ENCODE assay signal across 8 cellular contexts in the genomic region with DNA sequence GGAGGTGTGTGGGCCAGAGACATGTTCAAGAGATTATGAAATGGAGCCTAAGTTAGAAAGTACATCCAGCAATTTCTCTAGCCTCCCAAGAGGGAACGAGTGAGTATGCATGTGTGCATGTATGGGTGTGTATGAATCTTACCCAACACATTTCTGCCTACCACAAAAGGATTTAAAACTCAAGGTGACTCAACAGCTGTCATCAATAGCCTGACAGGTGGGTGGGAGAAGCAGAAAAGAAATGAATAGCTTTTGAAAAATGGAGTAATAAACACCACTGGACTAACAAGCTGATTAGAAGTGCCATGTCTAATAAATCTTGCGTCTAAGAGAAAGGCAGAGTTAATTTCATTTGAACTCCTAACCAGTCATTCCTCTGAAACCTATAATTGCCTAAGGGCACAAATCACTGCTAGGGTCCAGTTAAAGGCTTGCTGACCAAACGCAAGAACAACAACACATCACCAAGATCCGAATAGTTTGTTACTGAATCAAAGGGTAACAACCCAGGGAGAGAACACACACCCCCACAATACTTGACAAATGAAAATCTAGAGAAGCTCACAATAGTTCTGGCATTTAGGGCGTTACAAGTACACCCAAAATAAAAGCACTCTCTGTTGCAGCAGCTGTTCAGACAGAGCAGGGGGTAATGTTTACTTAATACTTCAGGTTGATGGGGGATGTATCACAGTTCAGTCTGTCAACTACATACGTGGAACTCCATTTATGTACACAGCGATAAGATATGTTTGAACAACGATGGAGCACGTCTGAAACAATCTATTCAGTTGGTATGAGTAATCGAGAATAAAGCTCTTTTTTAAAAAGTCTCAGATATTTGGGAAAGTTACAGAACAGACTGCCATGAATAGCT. TPM values are rescaled to one million over a fixed set of nuclear protein-coding genes. Genes with fewer than 3 reads are reported as not detected.
DNase-seq lines count a peak whose midpoint lies in the region; ATAC-seq and TF ChIP-seq lines count a peak whose summit lies in the region.

No MANE protein-coding gene starts in this region.

- no peaks in the 10 kb centered on the region for H3K9me3 ChIP-seq in ascending aorta

- H3K36me3 ChIP-seq in ascending aorta: peaks cover 14 to 29% of the 10 kb centered on the region in 2 donors

- H3K4me1 ChIP-seq in ascending aorta: peaks cover 4 to 37% of the 10 kb centered on the region in 2 donors

- H3K9me3 Mint-ChIP-seq in mesothelial cell of epicardium: no peaks in the 10 kb centered on the region

- DNase-seq in ELR (ENCODE audit: low read depth): peak; percentile 88
- DNase-seq in NCI-H1105 (lab: John Stamatoyannopoulos, UW): peak; percentile 70
- no peak for DNase-seq in ascending aorta (ENCODE audit: low spot score in 2 of 2)
- no peak for DNase-seq in mesothelial cell of epicardium (ENCODE audit: low spot score in 2 of 2, unreplicated experiment in 2 of 2)
- DNase-seq in cerebellum (ENCODE audit: low spot score): no peak
- DNase-seq in activated CD4-positive, alpha-beta T cell treated with anti-CD3 and anti-CD28 coated beads, Interleukin-2, amount 50 U/mL, for 4 hours: no peak

- no peaks in the 10 kb centered on the region for H3K27me3 ChIP-seq in ascending aorta

- no peaks in the 10 kb centered on the region for H3K27me3 Mint-ChIP-seq in mesothelial cell of epicardium (ENCODE audit: low read depth)

- H3K27ac Mint-ChIP-seq in mesothelial cell of epicardium: peak overlapping the region; percentile 73

- no peak for ATAC-seq in GM19395 (IDR thresholded peaks at IDR 0.05; ENCODE audit: unreplicated experiment)
- no peak for ATAC-seq in GM21619 (IDR thresholded peaks at IDR 0.05; ENCODE audit: unreplicated experiment)

- H3K4me3 Mint-ChIP-seq in mesothelial cell of epicardium: peak overlapping the region; percentile 95

- TF ChIP-seq CTCF in ascending aorta (IDR thresholded peaks at IDR 0.05) (no peak), mesothelial cell of epicardium (IDR thresholded peaks at IDR 0.05; ENCODE audit: unreplicated experiment) (no peak)

- peaks cover 5% of the 10 kb centered on the region for H3K36me3 Mint-ChIP-seq in mesothelial cell of epicardium

- H3K27ac ChIP-seq in ascending aorta: no peak overlapping the region

- peaks cover 35% of the 10 kb centered on the region for H3K4me1 Mint-ChIP-seq in mesothelial cell of epicardium

- H3K4me3 ChIP-seq in ascending aorta: peak overlapping the region; percentile 85 to 98

- intact Hi-C loops in ascending aorta (cut with DNase I): loop anchor here (2.0 to 5.0 kb wide), 6 partner anchors 17 to 363 kb away; a partner anchor contains a TSS

RNA-seq across cellular contexts. Expression of a gene that starts 1.4 kb away (rescaled TPM):
- total RNA-seq in ascending aorta: 44.9 TPM
- 64.9 to 73.8 TPM (median 72.5 TPM) in 3 replicates for total RNA-seq in mesothelial cell of epicardium
- total RNA-seq in cerebellum: 59.1 TPM

RNA-seq across cellular contexts. Expression of a gene that starts 1.8 kb away (rescaled TPM):
- 20.1 TPM for total RNA-seq in ascending aorta
- total RNA-seq in mesothelial cell of epicardium: 26.4 to 27.8 TPM (median 26.6 TPM) in 3 replicates
- total RNA-seq in cerebellum: 40.7 TPM

RNA-seq across cellular contexts. Expression of a gene that starts 17.3 kb away (rescaled TPM):
- total RNA-seq in ascending aorta (10.2 TPM), mesothelial cell of epicardium (2.0 to 2.9 TPM (median 2.4 TPM) in 3 replicates), cerebellum (0.54 TPM)

Comparison
In these comparisons a context has a peak if more than half of its experiments do, and no peak if none do; other contexts are left out.
1. DNase-seq: peak in ELR (single experiment) and NCI-H1105 (single experiment); none in ascending aorta (0 of 2), mesothelial cell of epicardium (0 of 2), cerebellum (single experiment) and activated CD4-positive, alpha-beta T cell treated with anti-CD3 and anti-CD28 coated beads, Interleukin-2, amount 50 U/mL, for 4 hours (0 of 2).